2 cellular contexts compared by ENCODE assay signal in the genomic region with DNA sequence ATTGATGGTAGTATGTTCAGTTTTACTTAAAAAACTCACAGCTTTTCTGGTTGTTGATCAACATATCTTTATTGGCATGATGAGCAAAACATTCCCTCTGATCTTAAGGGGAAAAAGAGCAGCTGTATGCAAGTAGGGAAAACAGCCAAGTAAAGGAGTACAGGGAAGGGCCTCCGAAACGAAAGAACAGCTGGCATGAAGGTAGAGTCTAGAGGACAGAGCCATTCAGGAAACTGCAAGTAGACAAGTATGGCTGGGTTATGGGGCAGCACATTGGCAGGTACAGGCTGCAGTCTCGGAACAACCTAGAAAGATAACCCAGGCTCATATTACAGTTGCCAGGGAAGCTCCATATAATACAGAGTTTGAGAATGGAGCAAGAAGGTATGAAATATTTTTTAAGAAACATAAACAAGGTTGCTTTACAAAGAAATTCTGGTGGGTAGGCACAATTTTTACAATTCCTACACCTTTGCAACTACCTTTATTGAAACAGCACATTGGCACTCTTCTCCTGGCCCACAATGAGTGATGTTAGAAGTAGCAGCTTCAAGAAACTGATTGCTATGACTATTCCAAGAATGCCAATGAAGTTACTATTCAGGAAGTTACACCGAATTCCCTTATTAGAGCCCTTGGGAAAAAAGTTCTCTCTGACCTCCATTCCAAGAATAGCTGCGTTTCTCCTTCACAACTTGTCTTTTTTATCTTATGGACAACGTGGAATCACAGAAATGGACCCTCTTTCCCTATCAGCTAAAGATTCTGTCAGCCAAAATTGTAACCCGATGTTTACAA.
A peak's percentile ranks its signal among the peaks of the same experiment; 100 is the strongest.
TF ChIP-seq lines count a peak whose summit lies in the region.

No MANE protein-coding gene starts in this region.

TF ChIP-seq in A549, 52 proteins besides CTCF, POLR2A, EP300 and RAD21:
- TF ChIP-seq TP53 (CRISPR knock-in tag; IDR thresholded peaks at IDR 0.05) (no peak), HOXB5 (CRISPR knock-in tag; IDR thresholded peaks at IDR 0.05) (no peak), SMC3 (IDR thresholded peaks at IDR 0.05) (no peak), PHF8 (IDR thresholded peaks at IDR 0.05; ENCODE audit: borderline replicate concordance, low read depth) (no peak), FOXS1 (CRISPR knock-in tag; IDR thresholded peaks at IDR 0.05) (no peak), NR3C1 (IDR thresholded peaks at IDR 0.05) (no peak), CBX2 (IDR thresholded peaks at IDR 0.05; ENCODE audit: borderline replicate concordance, low read depth) (no peak), EHF (CRISPR knock-in tag; IDR thresholded peaks at IDR 0.05) (no peak), TFCP2L1 (CRISPR knock-in tag; IDR thresholded peaks at IDR 0.05) (no peak), BHLHE40 (IDR thresholded peaks at IDR 0.05; ENCODE audit: low read depth, low read length) (no peak), HEYL (CRISPR knock-in tag; IDR thresholded peaks at IDR 0.05) (no peak)
- TF ChIP-seq, protein P1, sequence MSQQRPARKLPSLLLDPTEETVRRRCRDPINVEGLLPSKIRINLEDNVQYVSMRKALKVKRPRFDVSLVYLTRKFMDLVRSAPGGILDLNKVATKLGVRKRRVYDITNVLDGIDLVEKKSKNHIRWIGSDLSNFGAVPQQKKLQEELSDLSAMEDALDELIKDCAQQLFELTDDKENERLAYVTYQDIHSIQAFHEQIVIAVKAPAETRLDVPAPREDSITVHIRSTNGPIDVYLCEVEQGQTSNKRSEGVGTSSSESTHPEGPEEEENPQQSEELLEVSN (IDR thresholded peaks at IDR 0.05; ENCODE audit: borderline replicate concordance, low read depth): no peak

TF ChIP-seq in HepG2, 621 proteins besides CTCF, POLR2A, EP300 and RAD21:
- TF ChIP-seq, protein P2, sequence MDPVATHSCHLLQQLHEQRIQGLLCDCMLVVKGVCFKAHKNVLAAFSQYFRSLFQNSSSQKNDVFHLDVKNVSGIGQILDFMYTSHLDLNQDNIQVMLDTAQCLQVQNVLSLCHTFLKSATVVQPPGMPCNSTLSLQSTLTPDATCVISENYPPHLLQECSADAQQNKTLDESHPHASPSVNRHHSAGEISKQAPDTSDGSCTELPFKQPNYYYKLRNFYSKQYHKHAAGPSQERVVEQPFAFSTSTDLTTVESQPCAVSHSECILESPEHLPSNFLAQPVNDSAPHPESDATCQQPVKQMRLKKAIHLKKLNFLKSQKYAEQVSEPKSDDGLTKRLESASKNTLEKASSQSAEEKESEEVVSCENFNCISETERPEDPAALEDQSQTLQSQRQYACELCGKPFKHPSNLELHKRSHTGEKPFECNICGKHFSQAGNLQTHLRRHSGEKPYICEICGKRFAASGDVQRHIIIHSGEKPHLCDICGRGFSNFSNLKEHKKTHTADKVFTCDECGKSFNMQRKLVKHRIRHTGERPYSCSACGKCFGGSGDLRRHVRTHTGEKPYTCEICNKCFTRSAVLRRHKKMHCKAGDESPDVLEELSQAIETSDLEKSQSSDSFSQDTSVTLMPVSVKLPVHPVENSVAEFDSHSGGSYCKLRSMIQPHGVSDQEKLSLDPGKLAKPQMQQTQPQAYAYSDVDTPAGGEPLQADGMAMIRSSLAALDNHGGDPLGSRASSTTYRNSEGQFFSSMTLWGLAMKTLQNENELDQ (CRISPR knock-in tag; IDR thresholded peaks at IDR 0.05; ENCODE audit: borderline replicate concordance): no peak
- TF ChIP-seq, protein P3, sequence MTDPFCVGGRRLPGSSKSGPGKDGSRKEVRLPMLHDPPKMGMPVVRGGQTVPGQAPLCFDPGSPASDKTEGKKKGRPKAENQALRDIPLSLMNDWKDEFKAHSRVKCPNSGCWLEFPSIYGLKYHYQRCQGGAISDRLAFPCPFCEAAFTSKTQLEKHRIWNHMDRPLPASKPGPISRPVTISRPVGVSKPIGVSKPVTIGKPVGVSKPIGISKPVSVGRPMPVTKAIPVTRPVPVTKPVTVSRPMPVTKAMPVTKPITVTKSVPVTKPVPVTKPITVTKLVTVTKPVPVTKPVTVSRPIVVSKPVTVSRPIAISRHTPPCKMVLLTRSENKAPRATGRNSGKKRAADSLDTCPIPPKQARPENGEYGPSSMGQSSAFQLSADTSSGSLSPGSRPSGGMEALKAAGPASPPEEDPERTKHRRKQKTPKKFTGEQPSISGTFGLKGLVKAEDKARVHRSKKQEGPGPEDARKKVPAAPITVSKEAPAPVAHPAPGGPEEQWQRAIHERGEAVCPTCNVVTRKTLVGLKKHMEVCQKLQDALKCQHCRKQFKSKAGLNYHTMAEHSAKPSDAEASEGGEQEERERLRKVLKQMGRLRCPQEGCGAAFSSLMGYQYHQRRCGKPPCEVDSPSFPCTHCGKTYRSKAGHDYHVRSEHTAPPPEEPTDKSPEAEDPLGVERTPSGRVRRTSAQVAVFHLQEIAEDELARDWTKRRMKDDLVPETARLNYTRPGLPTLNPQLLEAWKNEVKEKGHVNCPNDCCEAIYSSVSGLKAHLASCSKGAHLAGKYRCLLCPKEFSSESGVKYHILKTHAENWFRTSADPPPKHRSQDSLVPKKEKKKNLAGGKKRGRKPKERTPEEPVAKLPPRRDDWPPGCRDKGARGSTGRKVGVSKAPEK (CRISPR knock-in tag; IDR thresholded peaks at IDR 0.05; ENCODE audit: borderline replicate concordance): no peak
- TF ChIP-seq GPN1 (CRISPR knock-in tag; IDR thresholded peaks at IDR 0.05; ENCODE audit: borderline replicate concordance) (no peak), ZNF263 (CRISPR knock-in tag; IDR thresholded peaks at IDR 0.05) (no peak), CBX1 (IDR thresholded peaks at IDR 0.05; ENCODE audit: low read depth) (no peak), NFIB (CRISPR knock-in tag; IDR thresholded peaks at IDR 0.05; ENCODE audit: borderline replicate concordance) (no peak), RBM22 (optimal IDR thresholded peaks at IDR 0.05; ENCODE audit: low read length) (peak; percentile 43)
